8 cellular contexts compared by ENCODE assay signal in the genomic region with DNA sequence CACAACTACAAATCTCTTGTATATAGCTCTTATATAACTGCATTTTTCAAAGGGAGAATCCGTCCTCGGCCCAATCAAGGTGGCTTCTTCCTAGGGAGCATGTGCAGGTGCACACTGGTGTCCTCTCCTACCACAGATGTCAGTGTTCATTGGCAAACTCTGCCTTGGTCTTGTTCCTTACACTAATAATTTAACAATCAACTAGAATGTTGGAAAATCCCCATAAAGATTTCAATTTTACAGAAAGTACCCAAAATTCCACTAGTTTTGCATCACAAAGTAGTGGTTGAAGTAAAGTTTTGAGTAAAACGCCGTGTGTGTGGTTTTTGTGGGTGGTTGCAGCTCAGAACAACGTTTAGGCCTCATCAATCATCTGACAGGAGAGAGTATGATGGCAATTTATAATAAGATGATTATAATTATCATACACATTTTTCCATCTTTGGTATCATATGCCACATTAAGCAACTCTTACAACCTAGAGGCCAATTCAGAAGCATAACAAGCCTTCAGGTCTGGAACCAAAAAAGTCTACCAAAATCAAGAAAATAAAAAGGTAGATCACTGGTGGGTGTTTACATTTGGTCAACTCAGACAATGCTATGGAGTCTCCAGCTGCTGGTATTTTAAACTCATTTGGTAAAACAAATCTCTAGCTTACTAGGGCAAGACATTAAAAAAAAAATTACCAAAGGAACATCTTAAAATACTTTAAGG.
DNase-seq lines count a peak whose midpoint lies in the region; ATAC-seq and TF ChIP-seq lines count a peak whose summit lies in the region.

No MANE protein-coding gene starts in this region.

- H3K4me3 Mint-ChIP-seq in activated T-cell treated with anti-CD3 and anti-CD28 coated beads, Interleukin-2, amount 50 U/mL, for 72 hours, result peak overlapping the region; percentile 78 to 81
- H3K4me3 Mint-ChIP-seq in osteocyte (ENCODE audit: unreplicated experiment), result no peak overlapping the region

- TF ChIP-seq CTCF in osteocyte (IDR thresholded peaks at IDR 0.05) (no peak), foreskin fibroblast (IDR thresholded peaks at IDR 0.05; ENCODE audit: low read depth, low read length) (no peak)

- peak overlapping the region; percentile 98 for H3K27ac Mint-ChIP-seq in activated T-cell treated with anti-CD3 and anti-CD28 coated beads, Interleukin-2, amount 50 U/mL, for 72 hours
- no peak overlapping the region for H3K27ac Mint-ChIP-seq in osteocyte (ENCODE audit: unreplicated experiment)

- peaks cover 0 to 2% of the 10 kb centered on the region in 2 donors for H3K9me3 Mint-ChIP-seq in activated T-cell treated with anti-CD3 and anti-CD28 coated beads, Interleukin-2, amount 50 U/mL, for 72 hours
- no peaks in the 10 kb centered on the region for H3K9me3 Mint-ChIP-seq in osteocyte (ENCODE audit: unreplicated experiment)

- peaks cover 13 to 19% of the 10 kb centered on the region in 2 donors for H3K36me3 Mint-ChIP-seq in activated T-cell treated with anti-CD3 and anti-CD28 coated beads, Interleukin-2, amount 50 U/mL, for 72 hours (ENCODE audit: insufficient read depth in 2 of 2)
- H3K36me3 Mint-ChIP-seq in osteocyte (ENCODE audit: unreplicated experiment), result no peaks in the 10 kb centered on the region

- peak; percentile 33 for ATAC-seq in HG03103 (IDR thresholded peaks at IDR 0.05; ENCODE audit: low read depth, unreplicated experiment)
- ATAC-seq in activated T-cell treated with anti-CD3 and anti-CD28 coated beads, Interleukin-2, amount 50 U/mL, for 72 hours (replicated peaks in 1 of 2), result peak; percentile 54 to 58

- no peak overlapping the region for H3K4me3 ChIP-seq in foreskin fibroblast (ENCODE audit: low read depth in 1 of 2, low read length in 2 of 2)

- peaks cover 97% of the 10 kb centered on the region for H3K4me1 Mint-ChIP-seq in activated T-cell treated with anti-CD3 and anti-CD28 coated beads, Interleukin-2, amount 50 U/mL, for 72 hours (ENCODE audit: low read depth)
- peaks cover 6% of the 10 kb centered on the region for H3K4me1 Mint-ChIP-seq in osteocyte (ENCODE audit: unreplicated experiment)

- DNase-seq in NOMO-1 (lab: John Stamatoyannopoulos, UW; ENCODE audit: unreplicated experiment in 2 of 2) (peak; percentile 2 to 17), NOMO-1 treated with DMSO at 0.1 percent for 48 hours (lab: John Stamatoyannopoulos, UW; ENCODE audit: unreplicated experiment) (no peak), anterior cingulate cortex (lab: John Stamatoyannopoulos, UW) (no peak), osteocyte (ENCODE audit: extremely low spot score, unreplicated experiment) (no peak), foreskin fibroblast (no peak)
- peak; percentile 75 to 79 for DNase-seq in activated T-cell treated with anti-CD3 and anti-CD28 coated beads, Interleukin-2, amount 50 U/mL, for 72 hours
- DNase-seq in stimulated activated naive CD4-positive, alpha-beta T cell treated with Interleukin-2 at 50 U/mL for 16 hours (lab: John Stamatoyannopoulos, UW), result peak; percentile 57

- no peaks in the 10 kb centered on the region for H3K27me3 Mint-ChIP-seq in activated T-cell treated with anti-CD3 and anti-CD28 coated beads, Interleukin-2, amount 50 U/mL, for 72 hours (ENCODE audit: low read depth)
- no peaks in the 10 kb centered on the region for H3K27me3 Mint-ChIP-seq in osteocyte (ENCODE audit: unreplicated experiment)

Comparison
In these comparisons a context has a peak if more than half of its experiments do, and no peak if none do; other contexts are left out.
1. DNase-seq: peak in NOMO-1 (2 of 2), activated T-cell treated with anti-CD3 and anti-CD28 coated beads, Interleukin-2, amount 50 U/mL, for 72 hours (2 of 2) and stimulated activated naive CD4-positive, alpha-beta T cell treated with Interleukin-2 at 50 U/mL for 16 hours (single experiment); none in NOMO-1 treated with DMSO at 0.1 percent for 48 hours (single experiment), anterior cingulate cortex (0 of 58), osteocyte (single experiment) and foreskin fibroblast (0 of 2).